1 cellular context compared by ENCODE assay signal in the genomic region with DNA sequence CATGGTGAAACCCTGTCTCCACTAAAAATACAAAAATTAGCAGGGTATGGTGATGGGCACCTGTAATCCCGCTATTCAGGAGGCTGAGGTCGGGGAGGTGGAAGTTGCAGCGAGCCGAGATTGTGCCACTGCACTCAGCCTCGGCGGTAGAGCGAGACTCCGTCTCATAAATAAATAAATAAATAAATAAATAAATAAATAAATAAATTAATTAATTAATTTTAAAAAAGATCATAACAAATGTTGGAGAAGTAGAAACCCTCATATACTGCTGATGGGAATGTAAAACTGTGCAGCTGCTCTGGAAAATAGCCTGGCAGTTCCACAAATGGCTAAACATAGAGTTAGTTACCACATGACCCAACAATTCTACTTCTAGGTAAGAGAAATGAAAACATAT.
TF ChIP-seq lines count a peak whose summit lies in the region.

No MANE protein-coding gene starts in this region.

TF ChIP-seq in HEK293, 187 proteins besides CTCF, POLR2A, EP300 and RAD21 (continued from another document):
- TF ChIP-seq, protein P1, sequence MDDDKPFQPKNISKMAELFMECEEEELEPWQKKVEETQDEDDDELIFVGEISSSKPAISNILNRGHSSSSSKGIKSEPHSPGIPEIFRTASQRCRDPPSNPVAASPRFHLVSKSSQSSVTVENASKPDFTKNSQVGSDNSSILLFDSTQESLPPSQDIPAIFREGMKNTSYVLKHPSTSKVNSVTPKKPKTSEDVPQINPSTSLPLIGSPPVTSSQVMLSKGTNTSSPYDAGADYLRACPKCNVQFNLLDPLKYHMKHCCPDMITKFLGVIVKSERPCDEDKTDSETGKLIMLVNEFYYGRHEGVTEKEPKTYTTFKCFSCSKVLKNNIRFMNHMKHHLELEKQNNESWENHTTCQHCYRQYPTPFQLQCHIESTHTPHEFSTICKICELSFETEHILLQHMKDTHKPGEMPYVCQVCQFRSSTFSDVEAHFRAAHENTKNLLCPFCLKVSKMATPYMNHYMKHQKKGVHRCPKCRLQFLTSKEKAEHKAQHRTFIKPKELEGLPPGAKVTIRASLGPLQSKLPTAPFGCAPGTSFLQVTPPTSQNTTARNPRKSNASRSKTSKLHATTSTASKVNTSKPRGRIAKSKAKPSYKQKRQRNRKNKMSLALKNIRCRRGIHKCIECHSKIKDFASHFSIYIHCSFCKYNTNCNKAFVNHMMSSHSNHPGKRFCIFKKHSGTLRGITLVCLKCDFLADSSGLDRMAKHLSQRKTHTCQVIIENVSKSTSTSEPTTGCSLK (tag by site-specific recombination; IDR thresholded peaks at IDR 0.05), result no peak
- no peak for TF ChIP-seq SP3 (tag by site-specific recombination; IDR thresholded peaks at IDR 0.05)
- TF ChIP-seq ZNF146 (tag by site-specific recombination; IDR thresholded peaks at IDR 0.05), result no peak
- no peak for TF ChIP-seq ZSCAN16 (tag by site-specific recombination; IDR thresholded peaks at IDR 0.05)
- peak; percentile 39 for TF ChIP-seq ZNF555 (tag by site-specific recombination; conservative IDR thresholded peaks at IDR 0.05)
- no peak for TF ChIP-seq GLI2 (tag by site-specific recombination; IDR thresholded peaks at IDR 0.05; ENCODE audit: borderline replicate concordance, low read depth)
- TF ChIP-seq, protein P2, sequence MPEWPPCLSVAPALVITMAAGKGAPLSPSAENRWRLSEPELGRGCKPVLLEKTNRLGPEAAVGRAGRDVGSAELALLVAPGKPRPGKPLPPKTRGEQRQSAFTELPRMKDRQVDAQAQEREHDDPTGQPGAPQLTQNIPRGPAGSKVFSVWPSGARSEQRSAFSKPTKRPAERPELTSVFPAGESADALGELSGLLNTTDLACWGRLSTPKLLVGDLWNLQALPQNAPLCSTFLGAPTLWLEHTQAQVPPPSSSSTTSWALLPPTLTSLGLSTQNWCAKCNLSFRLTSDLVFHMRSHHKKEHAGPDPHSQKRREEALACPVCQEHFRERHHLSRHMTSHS (tag by site-specific recombination; IDR thresholded peaks at IDR 0.05), result no peak
- no peak for TF ChIP-seq KLF1 (tag by site-specific recombination; IDR thresholded peaks at IDR 0.05)
- peak; percentile 71; the same call in 1 of the 2 replicates for TF ChIP-seq ZNF394 (tag by site-specific recombination; IDR thresholded peaks at IDR 0.05; ENCODE audit: borderline replicate concordance)
- TF ChIP-seq ZNF837 (tag by site-specific recombination; IDR thresholded peaks at IDR 0.05), result no peak
- no peak for TF ChIP-seq SP2 (tag by site-specific recombination; IDR thresholded peaks at IDR 0.05)
- no peak for TF ChIP-seq ZNF560 (tag by site-specific recombination; IDR thresholded peaks at IDR 0.05; ENCODE audit: borderline replicate concordance)
- TF ChIP-seq ZNF138 (tag by site-specific recombination; IDR thresholded peaks at IDR 0.05; ENCODE audit: borderline replicate concordance), result no peak
- TF ChIP-seq, protein P3, sequence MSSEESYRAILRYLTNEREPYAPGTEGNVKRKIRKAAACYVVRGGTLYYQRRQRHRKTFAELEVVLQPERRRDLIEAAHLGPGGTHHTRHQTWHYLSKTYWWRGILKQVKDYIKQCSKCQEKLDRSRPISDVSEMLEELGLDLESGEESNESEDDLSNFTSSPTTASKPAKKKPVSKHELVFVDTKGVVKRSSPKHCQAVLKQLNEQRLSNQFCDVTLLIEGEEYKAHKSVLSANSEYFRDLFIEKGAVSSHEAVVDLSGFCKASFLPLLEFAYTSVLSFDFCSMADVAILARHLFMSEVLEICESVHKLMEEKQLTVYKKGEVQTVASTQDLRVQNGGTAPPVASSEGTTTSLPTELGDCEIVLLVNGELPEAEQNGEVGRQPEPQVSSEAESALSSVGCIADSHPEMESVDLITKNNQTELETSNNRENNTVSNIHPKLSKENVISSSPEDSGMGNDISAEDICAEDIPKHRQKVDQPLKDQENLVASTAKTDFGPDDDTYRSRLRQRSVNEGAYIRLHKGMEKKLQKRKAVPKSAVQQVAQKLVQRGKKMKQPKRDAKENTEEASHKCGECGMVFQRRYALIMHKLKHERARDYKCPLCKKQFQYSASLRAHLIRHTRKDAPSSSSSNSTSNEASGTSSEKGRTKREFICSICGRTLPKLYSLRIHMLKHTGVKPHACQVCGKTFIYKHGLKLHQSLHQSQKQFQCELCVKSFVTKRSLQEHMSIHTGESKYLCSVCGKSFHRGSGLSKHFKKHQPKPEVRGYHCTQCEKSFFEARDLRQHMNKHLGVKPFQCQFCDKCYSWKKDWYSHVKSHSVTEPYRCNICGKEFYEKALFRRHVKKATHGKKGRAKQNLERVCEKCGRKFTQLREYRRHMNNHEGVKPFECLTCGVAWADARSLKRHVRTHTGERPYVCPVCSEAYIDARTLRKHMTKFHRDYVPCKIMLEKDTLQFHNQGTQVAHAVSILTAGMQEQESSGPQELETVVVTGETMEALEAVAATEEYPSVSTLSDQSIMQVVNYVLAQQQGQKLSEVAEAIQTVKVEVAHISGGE (tag by site-specific recombination; conservative IDR thresholded peaks at IDR 0.05; ENCODE audit: low read depth), result 0 out of 2 replicates have a peak, but pooled peaks have one; percentile 40
- TF ChIP-seq ZNF426 (tag by site-specific recombination; IDR thresholded peaks at IDR 0.05), result peak; percentile 48
- TF ChIP-seq, protein P4, sequence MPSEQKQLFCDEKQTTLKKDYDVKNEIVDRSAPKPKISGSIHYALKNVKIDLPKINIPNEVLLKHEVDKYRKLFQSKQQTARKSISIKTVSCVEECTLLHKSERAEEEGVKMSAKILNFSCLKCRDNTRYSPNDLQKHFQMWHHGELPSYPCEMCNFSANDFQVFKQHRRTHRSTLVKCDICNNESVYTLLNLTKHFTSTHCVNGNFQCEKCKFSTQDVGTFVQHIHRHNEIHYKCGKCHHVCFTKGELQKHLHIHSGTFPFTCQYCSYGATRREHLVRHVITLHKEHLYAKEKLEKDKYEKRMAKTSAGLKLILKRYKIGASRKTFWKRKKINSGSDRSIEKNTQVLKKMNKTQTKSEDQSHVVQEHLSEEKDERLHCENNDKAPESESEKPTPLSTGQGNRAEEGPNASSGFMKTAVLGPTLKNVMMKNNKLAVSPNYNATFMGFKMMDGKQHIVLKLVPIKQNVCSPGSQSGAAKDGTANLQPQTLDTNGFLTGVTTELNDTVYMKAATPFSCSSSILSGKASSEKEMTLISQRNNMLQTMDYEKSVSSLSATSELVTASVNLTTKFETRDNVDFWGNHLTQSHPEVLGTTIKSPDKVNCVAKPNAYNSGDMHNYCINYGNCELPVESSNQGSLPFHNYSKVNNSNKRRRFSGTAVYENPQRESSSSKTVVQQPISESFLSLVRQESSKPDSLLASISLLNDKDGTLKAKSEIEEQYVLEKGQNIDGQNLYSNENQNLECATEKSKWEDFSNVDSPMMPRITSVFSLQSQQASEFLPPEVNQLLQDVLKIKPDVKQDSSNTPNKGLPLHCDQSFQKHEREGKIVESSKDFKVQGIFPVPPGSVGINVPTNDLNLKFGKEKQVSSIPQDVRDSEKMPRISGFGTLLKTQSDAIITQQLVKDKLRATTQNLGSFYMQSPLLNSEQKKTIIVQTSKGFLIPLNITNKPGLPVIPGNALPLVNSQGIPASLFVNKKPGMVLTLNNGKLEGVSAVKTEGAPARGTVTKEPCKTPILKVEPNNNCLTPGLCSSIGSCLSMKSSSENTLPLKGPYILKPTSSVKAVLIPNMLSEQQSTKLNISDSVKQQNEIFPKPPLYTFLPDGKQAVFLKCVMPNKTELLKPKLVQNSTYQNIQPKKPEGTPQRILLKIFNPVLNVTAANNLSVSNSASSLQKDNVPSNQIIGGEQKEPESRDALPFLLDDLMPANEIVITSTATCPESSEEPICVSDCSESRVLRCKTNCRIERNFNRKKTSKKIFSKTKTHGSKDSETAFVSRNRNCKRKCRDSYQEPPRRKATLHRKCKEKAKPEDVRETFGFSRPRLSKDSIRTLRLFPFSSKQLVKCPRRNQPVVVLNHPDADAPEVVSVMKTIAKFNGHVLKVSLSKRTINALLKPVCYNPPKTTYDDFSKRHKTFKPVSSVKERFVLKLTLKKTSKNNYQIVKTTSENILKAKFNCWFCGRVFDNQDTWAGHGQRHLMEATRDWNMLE (tag by site-specific recombination; conservative IDR thresholded peaks at IDR 0.05; ENCODE audit: low read depth), result peak; percentile 59
- TF ChIP-seq ZNF549 (tag by site-specific recombination; IDR thresholded peaks at IDR 0.05), result no peak
